Comparison of ENCODE assay signal across 22 cellular contexts in genomic region chr10:69898524-69898923, GRCh38.
DNase-seq lines count a peak whose midpoint lies in the region; ATAC-seq and TF ChIP-seq lines count a peak whose summit lies in the region.
"Had no signal": no experiment of that assay in that cellular context is flagged by ENCODE, and none has a peak within 500 bp of the region (broad histone marks: within the 10 kb centered on the region; RNA-seq: fewer than 3 reads in every experiment).

No MANE protein-coding gene starts in this region.

- H3K4me1 ChIP-seq in right cardiac atrium (ENCODE audit: control insufficient read depth, insufficient read depth, low read length) (peaks cover 12% of the 10 kb centered on the region), heart left ventricle (peaks cover 0 to 14% (median 5%) of the 10 kb centered on the region in 12 donors)

- intact Hi-C loops in right cardiac atrium (cut with DNase I) = no loop called here
- intact Hi-C loops in heart left ventricle (cut with DNase I) = no loop called here
- intact Hi-C loops in left colon (cut with DNase I, micrococcal nuclease) = no loop called here
- intact Hi-C loops in CD14-positive monocyte (cut with micrococcal nuclease) = no loop called here

- H3K4me3 ChIP-seq in right cardiac atrium (ENCODE audit: low read length) = no peak overlapping the region
- no peak overlapping the region for H3K4me3 ChIP-seq in heart left ventricle

- 79% methylated on average over 10 of the region's 10 CpGs for WGBS in right cardiac atrium
- WGBS in heart left ventricle, 4 donors = 80 to 82% (median 82%) methylated on average over 10 of the region's 10 CpGs

- H3K27me3 ChIP-seq in right cardiac atrium (ENCODE audit: control insufficient read depth, insufficient read depth) (no peaks in the 10 kb centered on the region), heart left ventricle (no peaks in the 10 kb centered on the region)

- H3K9me3 ChIP-seq in right cardiac atrium (ENCODE audit: control insufficient read depth, low read length) (no peaks in the 10 kb centered on the region), heart left ventricle (no peaks in the 10 kb centered on the region)

- TF ChIP-seq CTCF in heart left ventricle (IDR thresholded peaks at IDR 0.05) (no peak), nephron (IDR thresholded peaks at IDR 0.05; ENCODE audit: unreplicated experiment in 3 of 3) (no peak), type B pancreatic cell (conservative IDR thresholded peaks at IDR 0.05) (no peak), CD14-positive monocyte (IDR thresholded peaks at IDR 0.05) (no peak)

- no peaks in the 10 kb centered on the region for H3K36me3 ChIP-seq in heart left ventricle

- TF ChIP-seq POLR2A in heart left ventricle (IDR thresholded peaks at IDR 0.05) = no peak

- H3K27ac Mint-ChIP-seq in nephron = peak overlapping the region in 2 of 3 experiments; percentile 7 to 23
- peak overlapping the region; percentile 4 for H3K27ac Mint-ChIP-seq in type B pancreatic cell
- H3K27ac Mint-ChIP-seq in CD14-positive monocyte = no peak overlapping the region
- H3K27ac Mint-ChIP-seq: CD4-positive, CD25-positive, alpha-beta regulatory T cell; H9 had no signal

- H3K9me3 Mint-ChIP-seq in nephron (no peaks in the 10 kb centered on the region), type B pancreatic cell (no peaks in the 10 kb centered on the region), CD14-positive monocyte (no peaks in the 10 kb centered on the region)
- H3K9me3 Mint-ChIP-seq: CD4-positive, CD25-positive, alpha-beta regulatory T cell; H9 had no signal

- H3K4me3 Mint-ChIP-seq in nephron (no peak overlapping the region), type B pancreatic cell (no peak overlapping the region), CD14-positive monocyte (no peak overlapping the region)
- H3K4me3 Mint-ChIP-seq: CD4-positive, CD25-positive, alpha-beta regulatory T cell; H9 had no signal

- H3K4me1 Mint-ChIP-seq in nephron (peaks cover 68% of the 10 kb centered on the region), type B pancreatic cell (ENCODE audit: unreplicated experiment) (peaks cover 31% of the 10 kb centered on the region), CD14-positive monocyte (no peaks in the 10 kb centered on the region)

- peak in 2 of 3 donors; percentile 12 to 28 for DNase-seq in right cardiac atrium
- no peak for DNase-seq in heart left ventricle
- peak; percentile 69 to 72 for DNase-seq in left colon
- no peak for DNase-seq in type B pancreatic cell (ENCODE audit: extremely low spot score, unreplicated experiment)
- DNase-seq in UCSD-AML1 (lab: John Stamatoyannopoulos, UW; ENCODE audit: unreplicated experiment) = no peak
- DNase-seq in CD14-positive monocyte (ENCODE audit: low spot score) = no peak
- DNase-seq: 8988T; CD4-positive, CD25-positive, alpha-beta regulatory T cell; COR-L47; DMS153; GDM1; H9; KBM-7; NCI-H1694 treated with DMSO at 0.1 percent for 48 hours; NCI-H2107; NCI-H2227 treated with DMSO at 0.1 percent for 48 hours; NCI-H510A treated with DMSO at 0.1 percent for 48 hours; NCI-H82; SIG-M5 had no signal

- H3K36me3 Mint-ChIP-seq in nephron (ENCODE audit: low read depth) = no peaks in the 10 kb centered on the region
- H3K36me3 Mint-ChIP-seq in type B pancreatic cell = no peaks in the 10 kb centered on the region
- H3K36me3 Mint-ChIP-seq in CD14-positive monocyte = no peaks in the 10 kb centered on the region
- H3K36me3 Mint-ChIP-seq: CD4-positive, CD25-positive, alpha-beta regulatory T cell had no signal

- ATAC-seq in right cardiac atrium (no peak), heart left ventricle (no peak), left colon (peak; percentile 75), HG02798 (IDR thresholded peaks at IDR 0.05; ENCODE audit: poor library complexity, unreplicated experiment) (no peak)

- H3K27me3 Mint-ChIP-seq in nephron (ENCODE audit: low read depth) (peaks cover 4% of the 10 kb centered on the region), type B pancreatic cell (peaks cover 3% of the 10 kb centered on the region), CD14-positive monocyte (ENCODE audit: low read depth in 3 of 3) (peaks cover 1 to 3% (median 3%) of the 10 kb centered on the region in 3 donors)

- H3K27ac ChIP-seq in right cardiac atrium (ENCODE audit: low read length) (no peak overlapping the region), heart left ventricle (no peak overlapping the region)
- H3K27ac ChIP-seq: RWPE1 had no signal

Comparison
In these comparisons a context has a peak if more than half of its experiments do, and no peak if none do; other contexts are left out.
1. DNase-seq: peak in right cardiac atrium (2 of 3) and left colon (2 of 2); none in heart left ventricle (0 of 5), type B pancreatic cell (single experiment), UCSD-AML1 (single experiment) and CD14-positive monocyte (single experiment).
2. H3K27ac Mint-ChIP-seq: peak in nephron (2 of 3) and type B pancreatic cell (single experiment); none in CD14-positive monocyte (0 of 7).